ENCODE assay signal across 14 cellular contexts in the genomic region with DNA sequence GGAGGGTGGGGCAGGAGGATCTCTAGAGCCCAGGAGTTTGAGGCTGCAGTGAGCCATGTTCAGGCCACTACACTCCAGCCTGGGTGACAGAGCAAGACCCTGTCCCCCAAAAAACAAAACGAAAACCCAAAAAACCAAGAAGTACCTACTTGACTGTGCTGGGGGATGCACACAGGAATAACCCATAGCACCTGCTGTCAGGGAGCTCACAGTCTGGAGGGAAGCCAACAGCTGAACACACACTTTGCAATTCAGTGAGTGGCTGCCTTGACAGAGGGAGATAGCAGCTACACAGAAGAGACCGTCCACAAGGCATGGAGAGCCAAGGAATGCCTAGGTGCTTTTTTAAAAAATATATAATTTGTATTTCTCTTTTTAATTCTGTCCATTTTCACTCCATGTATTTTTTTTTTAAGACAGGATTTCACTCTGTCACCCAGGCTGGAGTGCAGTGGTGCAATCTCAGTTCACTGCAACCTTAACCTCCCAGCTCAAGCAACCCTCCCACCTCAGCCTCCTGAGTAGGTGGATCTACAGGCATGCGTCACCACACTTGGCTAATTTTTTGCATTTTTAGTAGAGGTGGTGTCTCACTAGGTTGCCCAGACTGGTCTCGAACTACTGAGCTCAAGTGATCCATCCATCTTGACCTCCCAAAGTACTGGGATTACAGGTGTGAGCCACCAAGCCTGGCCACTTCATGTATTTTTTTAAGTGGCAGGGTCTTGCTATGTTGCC.
DNase-seq lines count a peak whose midpoint lies in the region; TF ChIP-seq lines count a peak whose summit lies in the region.
"Had no signal": no experiment of that assay in that cellular context is flagged by ENCODE, and none has a peak within 500 bp of the region (broad histone marks: within the 10 kb centered on the region; RNA-seq: fewer than 3 reads in every experiment).

No MANE protein-coding gene starts in this region.

- H3K9me3 ChIP-seq in HEK293 (ENCODE audit: control insufficient read depth, insufficient read depth, low read depth, low read length) (no peaks in the 10 kb centered on the region), tibial artery (no peaks in the 10 kb centered on the region)
- H3K9me3 ChIP-seq: MG63, neutrophil, upper lobe of left lung had no signal

- H3K36me3 ChIP-seq in HEK293 (ENCODE audit: control insufficient read depth in 2 of 2, insufficient read depth in 1 of 2, low read length in 2 of 2) (peaks cover 3 to 33% of the 10 kb centered on the region in 2 experiments; a peak in 2 of 3 replicates), tibial artery (peaks cover 48 to 87% (median 73%) of the 10 kb centered on the region in 3 donors)
- H3K36me3 ChIP-seq: neutrophil had no signal

- CTCF ChIA-PET in HEK293 (lab: Yijun Ruan, JAX) (interaction anchor here (0.6 to 1.5 kb wide), 5 partner anchors 16 to 904 kb away, joined by 3 to 10 read pairs (median 4); no protein-coding TSS in a partner anchor), Calu3 (lab: Charles Lee) (interaction anchor here (0.6 kb wide), 1 partner anchor 38 kb away, joined by 3 read pairs; no protein-coding TSS in a partner anchor)

- POLR2A ChIA-PET in HEK293 (lab: Yijun Ruan, JAX), result no interaction called here

- H3K36me3 Mint-ChIP-seq in Calu3 (ENCODE audit: insufficient read depth, unreplicated experiment), result no peaks in the 10 kb centered on the region

- H3K4me3 ChIP-seq in HEK293 (ENCODE audit: low read depth, low read length) (no peak overlapping the region), tibial artery (no peak overlapping the region), lower leg skin (ENCODE audit: low read depth, poor library complexity, severe bottlenecking) (no peak overlapping the region)
- H3K4me3 ChIP-seq: MG63, upper lobe of left lung had no signal

- no peak for TF ChIP-seq POLR2A in lower leg skin (IDR thresholded peaks at IDR 0.05)

- TF ChIP-seq CTCF in HEK293 (tag by site-specific recombination; IDR thresholded peaks at IDR 0.05) (no peak), tibial artery (IDR thresholded peaks at IDR 0.05) (no peak), Calu3 (IDR thresholded peaks at IDR 0.05; ENCODE audit: unreplicated experiment) (no peak), lower leg skin (IDR thresholded peaks at IDR 0.05) (no peak)

- H3K27ac ChIP-seq in HEK293 (ENCODE audit: extremely low read depth, low read depth, low read length) (no peak overlapping the region), tibial artery (no peak overlapping the region)
- H3K27ac ChIP-seq: neutrophil, upper lobe of left lung had no signal

- intact Hi-C loops in tibial artery (cut with DNase I; ENCODE audit: low total_unique reads), result no loop called here
- intact Hi-C loops in Calu3 (cut with micrococcal nuclease; ENCODE audit: unreplicated experiment), result no loop called here
- intact Hi-C loops in lower leg skin (cut with DNase I; ENCODE audit: low total_unique reads), result no loop called here

- H3K4me3 Mint-ChIP-seq in Calu3 (ENCODE audit: low read depth, unreplicated experiment), result no peak overlapping the region

- WGBS in lower leg skin, 2 donors, result 92 to 94% methylated on average over 4 of the region's 4 CpGs

- no peaks in the 10 kb centered on the region for H3K27me3 ChIP-seq in tibial artery
- H3K27me3 ChIP-seq: MG63, upper lobe of left lung had no signal

- BruUV-seq in Calu3 (replicated peaks; lab: Mats Ljungman, UMichigan), result no TSS peak

- no peaks in the 10 kb centered on the region for H3K9me3 Mint-ChIP-seq in Calu3 (ENCODE audit: low read depth, unreplicated experiment)

- H3K4me1 ChIP-seq in HEK293 (ENCODE audit: control insufficient read depth, insufficient read depth, low read length), result no peaks in the 10 kb centered on the region
- no peaks in the 10 kb centered on the region for H3K4me1 ChIP-seq in tibial artery

- H3K4me1 Mint-ChIP-seq in Calu3 (ENCODE audit: low read depth, unreplicated experiment), result no peaks in the 10 kb centered on the region

- no peak overlapping the region for H3K27ac Mint-ChIP-seq in Calu3 (ENCODE audit: unreplicated experiment)

- no peaks in the 10 kb centered on the region for H3K27me3 Mint-ChIP-seq in Calu3 (ENCODE audit: unreplicated experiment)

- DNase-seq in NCI-H82 (lab: John Stamatoyannopoulos, UW) (peak; percentile 44), NCI-H82 treated with DMSO at 0.1 percent for 48 hours (lab: John Stamatoyannopoulos, UW; ENCODE audit: unreplicated experiment) (no peak), NCI-H2029 (lab: John Stamatoyannopoulos, UW) (peak; percentile 72), amniotic epithelial cell (ENCODE audit: low read depth) (peak; percentile 26), tibial artery (no peak), Calu3 (no peak), lower leg skin (ENCODE audit: low spot score in 2 of 2) (no peak)
- DNase-seq: effector memory CD4-positive, alpha-beta T cell; EL; H7; MG63; upper lobe of left lung had no signal

TF ChIP-seq in HEK293, 187 proteins besides CTCF, POLR2A, EP300 and RAD21:
- TF ChIP-seq ZNF416 (tag by site-specific recombination; IDR thresholded peaks at IDR 0.05), result no peak
- TF ChIP-seq, protein P1, sequence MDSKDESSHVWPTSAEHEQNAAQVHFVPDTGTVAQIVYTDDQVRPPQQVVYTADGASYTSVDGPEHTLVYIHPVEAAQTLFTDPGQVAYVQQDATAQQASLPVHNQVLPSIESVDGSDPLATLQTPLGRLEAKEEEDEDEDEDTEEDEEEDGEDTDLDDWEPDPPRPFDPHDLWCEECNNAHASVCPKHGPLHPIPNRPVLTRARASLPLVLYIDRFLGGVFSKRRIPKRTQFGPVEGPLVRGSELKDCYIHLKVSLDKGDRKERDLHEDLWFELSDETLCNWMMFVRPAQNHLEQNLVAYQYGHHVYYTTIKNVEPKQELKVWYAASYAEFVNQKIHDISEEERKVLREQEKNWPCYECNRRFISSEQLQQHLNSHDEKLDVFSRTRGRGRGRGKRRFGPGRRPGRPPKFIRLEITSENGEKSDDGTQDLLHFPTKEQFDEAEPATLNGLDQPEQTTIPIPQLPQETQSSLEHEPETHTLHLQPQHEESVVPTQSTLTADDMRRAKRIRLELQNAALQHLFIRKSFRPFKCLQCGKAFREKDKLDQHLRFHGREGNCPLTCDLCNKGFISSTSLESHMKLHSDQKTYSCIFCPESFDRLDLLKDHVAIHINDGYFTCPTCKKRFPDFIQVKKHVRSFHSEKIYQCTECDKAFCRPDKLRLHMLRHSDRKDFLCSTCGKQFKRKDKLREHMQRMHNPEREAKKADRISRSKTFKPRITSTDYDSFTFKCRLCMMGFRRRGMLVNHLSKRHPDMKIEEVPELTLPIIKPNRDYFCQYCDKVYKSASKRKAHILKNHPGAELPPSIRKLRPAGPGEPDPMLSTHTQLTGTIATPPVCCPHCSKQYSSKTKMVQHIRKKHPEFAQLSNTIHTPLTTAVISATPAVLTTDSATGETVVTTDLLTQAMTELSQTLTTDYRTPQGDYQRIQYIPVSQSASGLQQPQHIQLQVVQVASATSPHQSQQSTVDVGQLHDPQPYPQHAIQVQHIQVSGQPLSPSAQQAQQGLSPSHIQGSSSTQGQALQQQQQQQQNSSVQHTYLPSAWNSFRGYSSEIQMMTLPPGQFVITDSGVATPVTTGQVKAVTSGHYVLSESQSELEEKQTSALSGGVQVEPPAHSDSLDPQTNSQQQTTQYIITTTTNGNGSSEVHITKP (tag by site-specific recombination; IDR thresholded peaks at IDR 0.05), result peak; percentile 46; the same call in 1 of the 2 replicates

Comparison
In these comparisons a context has a peak if more than half of its experiments do, and no peak if none do; other contexts are left out.
1. DNase-seq: peak in NCI-H82 (single experiment), NCI-H2029 (single experiment) and amniotic epithelial cell (single experiment); none in NCI-H82 treated with DMSO at 0.1 percent for 48 hours (single experiment), tibial artery (0 of 2), Calu3 (single experiment) and lower leg skin (0 of 2).